Comparison of ENCODE assay signal across 8 cellular contexts in the genomic region with DNA sequence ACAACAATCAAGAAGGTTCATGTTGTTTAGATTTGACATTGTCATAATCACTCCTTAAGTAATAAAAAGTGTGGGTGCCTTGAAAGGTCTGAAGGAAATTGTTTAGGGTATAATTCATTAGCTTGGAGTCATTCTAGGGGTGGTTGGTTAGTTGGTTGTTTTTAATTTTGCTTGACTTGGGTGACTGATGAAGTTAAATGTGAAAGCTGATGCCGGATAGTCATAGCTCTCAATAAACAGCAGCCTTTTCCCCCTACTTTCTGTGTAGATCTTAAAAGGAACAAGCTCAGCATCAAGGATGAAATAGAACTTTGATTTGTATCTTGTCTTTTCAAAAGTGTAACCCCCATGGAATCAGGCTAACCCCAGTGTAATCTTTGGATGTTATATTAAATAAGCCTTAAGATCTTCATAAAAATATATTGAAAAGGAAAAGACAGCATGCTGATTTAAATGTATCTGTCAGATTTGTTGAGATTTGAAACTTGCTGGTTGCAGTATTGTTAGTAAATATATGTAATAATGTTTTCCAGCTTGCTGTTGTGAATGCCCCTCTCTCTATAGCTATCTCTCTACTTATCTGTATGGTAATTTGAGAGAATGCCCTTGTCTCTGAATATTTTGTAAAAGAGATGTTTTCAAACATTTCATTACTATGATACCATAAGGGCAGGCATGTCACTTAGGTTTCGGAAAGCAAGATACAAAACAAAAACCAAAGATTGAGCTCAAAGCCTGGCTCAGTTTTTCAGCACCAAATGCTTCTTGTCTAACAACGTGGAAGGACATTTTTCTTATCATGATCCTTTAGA.
DNase-seq lines count a peak whose midpoint lies in the region; ATAC-seq and TF ChIP-seq lines count a peak whose summit lies in the region.

No MANE protein-coding gene starts in this region.

- no peaks in the 10 kb centered on the region for H3K9me3 ChIP-seq in Panc1 (ENCODE audit: control insufficient read depth, insufficient read depth, low read depth, low read length)

- peaks cover 7% of the 10 kb centered on the region for H3K36me3 ChIP-seq in Panc1 (ENCODE audit: control insufficient read depth, insufficient read depth, low read length)

- no peaks in the 10 kb centered on the region for H3K27me3 Mint-ChIP-seq in osteocyte (ENCODE audit: unreplicated experiment)

- CTCF ChIA-PET in Panc1 (lab: Charles Lee), result interaction anchor here (1.5 kb wide), 1 partner anchor 11 kb away, joined by 5 read pairs; no protein-coding TSS in a partner anchor

- H3K4me1 ChIP-seq in Panc1 (ENCODE audit: control insufficient read depth, insufficient read depth, low read length), result peaks cover 63% of the 10 kb centered on the region

- H3K4me1 Mint-ChIP-seq in osteocyte (ENCODE audit: unreplicated experiment), result peaks cover 81% of the 10 kb centered on the region

- POLR2A ChIA-PET in Panc1 (lab: Charles Lee), result interaction anchor here (0.6 to 1.3 kb wide), 2 partner anchors 10 to 35 kb away, joined by 3 to 4 read pairs; no protein-coding TSS in a partner anchor

- peak overlapping the region; percentile 87 for H3K27ac ChIP-seq in Panc1 (ENCODE audit: low read length)

- TF ChIP-seq CTCF in Panc1 (IDR thresholded peaks at IDR 0.05) (no peak), epithelial cell of esophagus (IDR thresholded peaks at IDR 0.05; ENCODE audit: insufficient read depth, low read depth, low read length, missing control alignments) (no peak), osteocyte (IDR thresholded peaks at IDR 0.05) (no peak)

- ATAC-seq in Panc1 (no peak), GM18519 (IDR thresholded peaks at IDR 0.05; ENCODE audit: low FRiP score, unreplicated experiment) (no peak)

- intact Hi-C loops in Panc1 (cut with micrococcal nuclease; ENCODE audit: unreplicated experiment), result loop anchor here (5.0 kb wide), 1 partner anchor 148 kb away; a partner anchor contains a TSS

- H3K4me3 ChIP-seq in Panc1 (ENCODE audit: low read depth in 2 of 2, low read length in 2 of 2), result peak overlapping the region; percentile 40 to 68
- peak overlapping the region; percentile 49 for H3K4me3 ChIP-seq in epithelial cell of esophagus (ENCODE audit: low read length)

- H3K36me3 Mint-ChIP-seq in osteocyte (ENCODE audit: unreplicated experiment), result peaks cover 45% of the 10 kb centered on the region

- DNase-seq in CD1c-positive myeloid dendritic cell (ENCODE audit: extremely low spot score), result peak; percentile 33
- DNase-seq in Panc1 (ENCODE audit: low read depth, low spot score), result no peak
- no peak for DNase-seq in epithelial cell of esophagus (ENCODE audit: low read depth)
- no peak for DNase-seq in osteocyte (ENCODE audit: extremely low spot score, unreplicated experiment)
- no peak for DNase-seq in SIG-M5 (lab: John Stamatoyannopoulos, UW)
- DNase-seq in dedifferentiated amniotic fluid mesenchymal stem cell (ENCODE audit: extremely low spot score), result no peak
- DNase-seq in DMS79 treated with DMSO at 0.1 percent for 48 hours (lab: John Stamatoyannopoulos, UW), result no peak

- H3K27me3 ChIP-seq in Panc1 (ENCODE audit: control insufficient read depth, insufficient read depth, low read length), result no peaks in the 10 kb centered on the region

- H3K27ac Mint-ChIP-seq in osteocyte (ENCODE audit: unreplicated experiment), result peak overlapping the region; percentile 99

- no TSS peak for BruUV-seq in Panc1 (replicated peaks; lab: Mats Ljungman, UMichigan)

- no peaks in the 10 kb centered on the region for H3K9me3 Mint-ChIP-seq in osteocyte (ENCODE audit: unreplicated experiment)

- peak overlapping the region; percentile 97 for H3K4me3 Mint-ChIP-seq in osteocyte (ENCODE audit: unreplicated experiment)

- in situ Hi-C loops in Panc1 (cut with HindIII; ENCODE audit: low pct_unique_long_range_greater_than_20kb, low sequenced_read_pairs), result no loop called here
